In genomic region chr19:1238373-1239303, GRCh38 we compare ENCODE assay signal across 8 cellular contexts. TPM values are rescaled to one million over a fixed set of nuclear protein-coding genes. Genes with fewer than 3 reads are reported as not detected.
DNase-seq lines count a peak whose midpoint lies in the region; ATAC-seq and TF ChIP-seq lines count a peak whose summit lies in the region.

No MANE protein-coding gene starts in this region.

- H3K18ac ChIP-seq in neuronal stem cell (ENCODE audit: low read length), result peak overlapping the region; percentile 97

- H3K4me1 ChIP-seq in BLaER1 (peaks cover 58% of the 10 kb centered on the region), OCI-LY1 (ENCODE audit: insufficient read depth, low read length, severe bottlenecking) (peaks cover 34% of the 10 kb centered on the region), neuronal stem cell (ENCODE audit: control insufficient read depth in 2 of 2, insufficient read depth in 1 of 2, low read depth in 1 of 2, low read length in 2 of 2) (peaks cover 27 to 30% of the 10 kb centered on the region in 2 donors)

- peak overlapping the region; percentile 59 for H3K27ac Mint-ChIP-seq in dendritic cell treated with granulocyte-macrophage colony-stimulating factor and Interleukin-4, amounts not matched to agents 40 ng/mL and 50 ng/mL, for 4 days

- H2BK120ac ChIP-seq in neuronal stem cell (ENCODE audit: low read depth, low read length), result peak overlapping the region; percentile 94

- peak overlapping the region; percentile 25 for H3K14ac ChIP-seq in neuronal stem cell (ENCODE audit: low read length)

- H3K4ac ChIP-seq in neuronal stem cell (ENCODE audit: low read length), result peak overlapping the region; percentile 84

- H3K23ac ChIP-seq in neuronal stem cell (ENCODE audit: low read depth, low read length, poor library complexity), result peak overlapping the region; percentile 98

- peaks cover 33% of the 10 kb centered on the region for H3K79me1 ChIP-seq in neuronal stem cell (ENCODE audit: low read depth, low read length)

- H2BK12ac ChIP-seq in neuronal stem cell (ENCODE audit: low read length), result peak overlapping the region; percentile 99

- H3K27me3 ChIP-seq in BLaER1 (peaks cover 54% of the 10 kb centered on the region), OCI-LY1 (ENCODE audit: insufficient read depth, low read length) (peaks cover 6% of the 10 kb centered on the region; the same call in 1 of the 2 replicates), neuronal stem cell (ENCODE audit: control insufficient read depth in 3 of 3, insufficient read depth in 3 of 3, low read depth in 1 of 3, low read length in 3 of 3) (no peaks in the 10 kb centered on the region)

- H3K4me1 Mint-ChIP-seq in dendritic cell treated with granulocyte-macrophage colony-stimulating factor and Interleukin-4, amounts not matched to agents 40 ng/mL and 50 ng/mL, for 4 days (ENCODE audit: low read depth), result peaks cover 40% of the 10 kb centered on the region

- H3K27me3 Mint-ChIP-seq in dendritic cell treated with granulocyte-macrophage colony-stimulating factor and Interleukin-4, amounts not matched to agents 40 ng/mL and 50 ng/mL, for 4 days, result peaks cover 44% of the 10 kb centered on the region

- H3K4me2 ChIP-seq in BLaER1 (peak overlapping the region; percentile 100), OCI-LY1 (ENCODE audit: low read length) (peak overlapping the region; percentile 59), neuronal stem cell (ENCODE audit: insufficient read depth, low read length, poor library complexity, severe bottlenecking) (peak overlapping the region; percentile 71)

- H3K9ac ChIP-seq in BLaER1 (no peak overlapping the region), OCI-LY1 (ENCODE audit: low read length) (no peak overlapping the region), neuronal stem cell (ENCODE audit: low read depth, low read length, poor library complexity) (peak overlapping the region; percentile 86)

- DNase-seq in neuronal stem cell (ENCODE audit: low spot score) (no peak), SKM-1 treated with dmso at 0.1 percent for 144 hours (lab: John Stamatoyannopoulos, UW; ENCODE audit: unreplicated experiment) (no peak), T-helper 9 cell (no peak), kidney glomerular epithelial cell (lab: John Stamatoyannopoulos, UW) (no peak)

- H3F3A ChIP-seq in OCI-LY1 (ENCODE audit: insufficient read depth, low read length), result peaks cover 5% of the 10 kb centered on the region; the same call in 1 of the 2 replicates

- peak overlapping the region; percentile 16 for H2BK5ac ChIP-seq in neuronal stem cell (ENCODE audit: low read length)

- H3K4me3 ChIP-seq in BLaER1, result peak overlapping the region; percentile 78
- H3K4me3 ChIP-seq in OCI-LY1 (ENCODE audit: low read depth, low read length, poor library complexity, severe bottlenecking), result peak overlapping the region; percentile 52
- H3K4me3 ChIP-seq in neuronal stem cell (ENCODE audit: low read length in 2 of 2), result peak overlapping the region; percentile 69 to 75

- no peaks in the 10 kb centered on the region for H3K9me2 ChIP-seq in OCI-LY1 (ENCODE audit: low read depth, low read length)

- no peak for TF ChIP-seq CTCF in OCI-LY1 (IDR thresholded peaks at IDR 0.05; ENCODE audit: low read length)

- H3K79me2 ChIP-seq in OCI-LY1 (ENCODE audit: insufficient read depth, low read length), result no peaks in the 10 kb centered on the region

- H3K27ac ChIP-seq in BLaER1 (no peak overlapping the region), OCI-LY1 (ENCODE audit: low read depth, low read length, poor library complexity, severe bottlenecking) (no peak overlapping the region), neuronal stem cell (replicated peaks; ENCODE audit: low read length) (peak overlapping the region; percentile 67)

- no peak for ATAC-seq in HG03378 (IDR thresholded peaks at IDR 0.05; ENCODE audit: unreplicated experiment)

- H2AK5ac ChIP-seq in neuronal stem cell (ENCODE audit: low read depth, low read length), result peak overlapping the region; percentile 100

- intact Hi-C loops in dendritic cell treated with granulocyte-macrophage colony-stimulating factor and Interleukin-4, amounts not matched to agents 40 ng/mL and 50 ng/mL, for 4 days (cut with micrococcal nuclease), result no loop called here

- H3K9me3 ChIP-seq in BLaER1 (no peaks in the 10 kb centered on the region), OCI-LY1 (ENCODE audit: low read length) (no peaks in the 10 kb centered on the region), neuronal stem cell (replicated peaks in 1 of 2; ENCODE audit: control insufficient read depth in 2 of 2, insufficient read depth in 1 of 2, low read depth in 1 of 2, low read length in 2 of 2) (no peaks in the 10 kb centered on the region)

- H3K36me3 Mint-ChIP-seq in dendritic cell treated with granulocyte-macrophage colony-stimulating factor and Interleukin-4, amounts not matched to agents 40 ng/mL and 50 ng/mL, for 4 days (ENCODE audit: low read depth), result peaks cover 14% of the 10 kb centered on the region

- peak overlapping the region; percentile 85 for H4K91ac ChIP-seq in neuronal stem cell (ENCODE audit: low read depth, low read length, poor library complexity)

- H3K36me3 ChIP-seq in BLaER1 (peaks cover 6% of the 10 kb centered on the region; the same call in 1 of the 2 replicates), OCI-LY1 (ENCODE audit: insufficient read depth, low read length) (no peaks in the 10 kb centered on the region), neuronal stem cell (replicated peaks in 1 of 2; ENCODE audit: control insufficient read depth in 2 of 2, insufficient read depth in 2 of 2, low read length in 2 of 2) (peaks cover 22 to 23% of the 10 kb centered on the region in 2 donors)

- H2BK15ac ChIP-seq in neuronal stem cell (ENCODE audit: low read length), result peak overlapping the region; percentile 76

- H3K9me3 Mint-ChIP-seq in dendritic cell treated with granulocyte-macrophage colony-stimulating factor and Interleukin-4, amounts not matched to agents 40 ng/mL and 50 ng/mL, for 4 days, result no peaks in the 10 kb centered on the region

- H4K8ac ChIP-seq in neuronal stem cell (ENCODE audit: low read depth, low read length), result no peak overlapping the region

- H4K20me1 ChIP-seq in BLaER1, result peaks cover 35% of the 10 kb centered on the region
- H4K20me1 ChIP-seq in OCI-LY1 (ENCODE audit: insufficient read depth, low read length), result no peaks in the 10 kb centered on the region

- no CpG with 5 or more reads among the region's 34 CpGs for WGBS in neuronal stem cell (ENCODE audit: extremely low coverage in 2 of 2, insufficient read length in 2 of 2, insufficient replicate concordance in 1 of 2), 2 donors

- no peak overlapping the region for H2AFZ ChIP-seq in OCI-LY1 (ENCODE audit: low read length)
- peak overlapping the region; percentile 86 for H2AFZ ChIP-seq in neuronal stem cell (ENCODE audit: low read length)

- peak overlapping the region; percentile 68 for H3K4me3 Mint-ChIP-seq in dendritic cell treated with granulocyte-macrophage colony-stimulating factor and Interleukin-4, amounts not matched to agents 40 ng/mL and 50 ng/mL, for 4 days

RNA-seq across cellular contexts. Expression of gene CBARP, which starts 0.8 kb away (rescaled TPM):
- 14.0 TPM for polyA plus RNA-seq in neuronal stem cell (2013, experiment 1 of 2)
- polyA plus RNA-seq in neuronal stem cell (2013, experiment 2 of 2), result 12.8 TPM

RNA-seq across cellular contexts. Expression of gene ATP5F1D, which starts 2.9 kb away (rescaled TPM):
- polyA plus RNA-seq in neuronal stem cell (2013, experiment 1 of 2), result 106 TPM
- polyA plus RNA-seq in neuronal stem cell (2013, experiment 2 of 2), result 101 TPM

RNA-seq across cellular contexts. Expression of gene MIDN, which starts 9.7 kb away (rescaled TPM):
- 98.3 TPM for polyA plus RNA-seq in neuronal stem cell (2013, experiment 1 of 2)
- 99.9 TPM for polyA plus RNA-seq in neuronal stem cell (2013, experiment 2 of 2)

RNA-seq across cellular contexts. Expression of gene CIRBP, which starts 30.5 kb away (rescaled TPM):
- 218 TPM for polyA plus RNA-seq in neuronal stem cell (2013, experiment 1 of 2)
- 217 TPM for polyA plus RNA-seq in neuronal stem cell (2013, experiment 2 of 2)

RNA-seq across cellular contexts. Expression of gene STK11, which starts 33.1 kb away (rescaled TPM):
- polyA plus RNA-seq in neuronal stem cell (2013, experiment 1 of 2), result 35.0 TPM
- polyA plus RNA-seq in neuronal stem cell (2013, experiment 2 of 2), result 34.0 TPM
